Comparison of ENCODE assay signal across 21 cellular contexts in the genomic region with DNA sequence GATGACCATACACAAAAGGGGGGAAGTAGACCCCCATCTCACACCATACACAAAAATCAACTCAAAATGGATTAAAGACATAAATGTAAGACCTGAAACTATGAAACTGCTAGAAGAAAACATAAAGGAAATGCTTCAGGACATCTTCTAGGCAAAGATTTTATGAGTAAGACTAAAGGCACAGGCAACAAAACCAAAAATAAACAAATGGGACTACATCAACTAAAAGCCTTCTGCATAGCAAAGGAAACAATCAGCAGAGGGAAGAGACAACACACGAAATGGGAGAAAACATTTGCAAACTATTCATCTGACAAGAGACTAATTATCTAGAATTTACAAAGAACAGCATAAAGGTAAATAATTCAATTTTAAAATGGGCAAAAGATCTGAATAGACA.
A peak's percentile ranks its signal among the peaks of the same experiment; 100 is the strongest.
DNase-seq lines count a peak whose midpoint lies in the region; ATAC-seq, FAIRE-seq and TF ChIP-seq lines count a peak whose summit lies in the region.
"Had no signal": no experiment of that assay in that cellular context is flagged by ENCODE, and none has a peak within 500 bp of the region (broad histone marks: within the 10 kb centered on the region; RNA-seq: fewer than 3 reads in every experiment).

No MANE protein-coding gene starts in this region.

- H3K4me2 ChIP-seq in A549: no peak overlapping the region
- H3K4me2 ChIP-seq in PC-3 (ENCODE audit: low read length): 0 out of 2 replicates have a peak overlapping the region, but pooled peaks have one; percentile 9

- no peaks in the 10 kb centered on the region for H4K20me1 ChIP-seq in PC-3 (ENCODE audit: low read length)

- H2AFZ ChIP-seq in PC-3 (ENCODE audit: low read length): no peak overlapping the region

- 0% methylated on average over 1 of the region's 1 CpG for WGBS in A549 (ENCODE audit: missing lambda C conversion rate)

- TF ChIP-seq EP300 in A549 (IDR thresholded peaks at IDR 0.05): no peak

- H3K27me3 ChIP-seq in PC-3 (ENCODE audit: low read length): no peaks in the 10 kb centered on the region
- H3K27me3 ChIP-seq: SJSA1 had no signal

- H3F3A ChIP-seq in PC-3 (ENCODE audit: low read length, unreplicated experiment): no peaks in the 10 kb centered on the region

- no peaks in the 10 kb centered on the region for H3K79me2 ChIP-seq in PC-3 (ENCODE audit: low read length)

- no TSS peak for BruUV-seq in PC-3 (replicated peaks; lab: Mats Ljungman, UMichigan)

- H3K4me1 ChIP-seq in A549 (no peaks in the 10 kb centered on the region), PC-3 (ENCODE audit: insufficient read depth, low read length) (peaks cover 10% of the 10 kb centered on the region)

- no peak overlapping the region for H3K9ac ChIP-seq in PC-3 (ENCODE audit: low read length)

- FAIRE-seq in A549 (lab: Jason Lieb, UNC): peak; percentile 56
- FAIRE-seq in GM19239 (lab: Jason Lieb, UNC): no peak
- FAIRE-seq: GM12891, K562 had no signal

- POLR2A ChIA-PET in A549 (lab: Yijun Ruan, JAX): no interaction called here
- POLR2A ChIA-PET in PC-3 (lab: Charles Lee; ENCODE audit: unreplicated experiment): no interaction called here

- TF ChIP-seq POLR2A in A549 (IDR thresholded peaks at IDR 0.05; ENCODE audit: low read length): no peak

- ATAC-seq in A549 (no peak), PC-3 (peak; percentile 64), GM18861 (IDR thresholded peaks at IDR 0.05; ENCODE audit: unreplicated experiment) (no peak)
- ATAC-seq: K562, Right ventricle myocardium inferior had no signal

- no peak for TF ChIP-seq RAD21 in A549 (conservative IDR thresholded peaks at IDR 0.05 in 1 of 2, IDR thresholded peaks at IDR 0.05 in 1 of 2)

- H3K36me3 ChIP-seq in PC-3 (ENCODE audit: low read depth, low read length): no peaks in the 10 kb centered on the region
- H3K36me3 ChIP-seq: SJSA1 had no signal

- DNase-seq in A549 (ENCODE audit: low read depth in 1 of 2, low spot score in 1 of 2) (no peak), ELR (ENCODE audit: low read depth) (peak; percentile 44), PC-3 (peak; percentile 44), fibroblast of villous mesenchyme (ENCODE audit: low read depth) (peak; percentile 7), GM19239 (ENCODE audit: insufficient read length, low spot score) (no peak), KG1 (lab: John Stamatoyannopoulos, UW) (no peak)
- DNase-seq: 8988T; CD4-positive, CD25-positive, alpha-beta regulatory T cell; H7; NCI-H1092; NCI-H1436 treated with DMSO at 0.1 percent for 48 hours; NCI-H2029; NCI-H226; NCI-H510A treated with DMSO at 0.1 percent for 48 hours; NCI-H774; T-helper 1 cell had no signal

- CTCF ChIA-PET in A549 (lab: Yijun Ruan, JAX): no interaction called here
- CTCF ChIA-PET in PC-3 (lab: Charles Lee): no interaction called here

- intact Hi-C loops in PC-3 (cut with micrococcal nuclease): no loop called here

- H3K9me3 ChIP-seq in A549 (no peaks in the 10 kb centered on the region), PC-3 (ENCODE audit: low read length) (no peaks in the 10 kb centered on the region)

- no peak overlapping the region for H3K4me3 ChIP-seq in A549
- no peak overlapping the region for H3K4me3 ChIP-seq in PC-3 (ENCODE audit: low read length)
- H3K4me3 ChIP-seq in fibroblast of villous mesenchyme (ENCODE audit: low read depth, low read length): no peak overlapping the region
- H3K4me3 ChIP-seq: K562, SJSA1 had no signal

- H3K27ac ChIP-seq in A549 (no peak overlapping the region), PC-3 (ENCODE audit: low read length) (no peak overlapping the region)
- H3K27ac ChIP-seq: SJSA1 had no signal

- no peak for TF ChIP-seq CTCF in A549 (IDR thresholded peaks at IDR 0.05)
- TF ChIP-seq CTCF in PC-3 (conservative IDR thresholded peaks at IDR 0.05; ENCODE audit: low read depth, low read length): no peak
- TF ChIP-seq CTCF in fibroblast of villous mesenchyme (IDR thresholded peaks at IDR 0.05; ENCODE audit: insufficient read depth, low read depth, low read length): no peak

- H3K9me2 ChIP-seq in PC-3 (replicated peaks; ENCODE audit: low read length): no peaks in the 10 kb centered on the region

TF ChIP-seq in A549, 52 proteins besides CTCF, POLR2A, EP300 and RAD21:
- TF ChIP-seq HOXB13 (CRISPR knock-in tag; IDR thresholded peaks at IDR 0.05; ENCODE audit: low read depth): no peak
- TF ChIP-seq BHLHE40 (IDR thresholded peaks at IDR 0.05; ENCODE audit: low read depth, low read length): no peak
- no peak for TF ChIP-seq RNF2 (IDR thresholded peaks at IDR 0.05; ENCODE audit: borderline replicate concordance, low read depth)
- TF ChIP-seq RARB (CRISPR knock-in tag; IDR thresholded peaks at IDR 0.05): no peak
- no peak for TF ChIP-seq RFX5 (IDR thresholded peaks at IDR 0.05)

Comparison
In these comparisons a context has a peak if more than half of its experiments do, and no peak if none do; other contexts are left out.
1. DNase-seq: peak in ELR (single experiment), PC-3 (single experiment) and fibroblast of villous mesenchyme (single experiment); none in A549 (0 of 2), GM19239 (single experiment) and KG1 (single experiment).